In genomic region chr17:37691807-37692206, GRCh38 we compare ENCODE assay signal across 23 cellular contexts. TPM values are rescaled to one million over a fixed set of nuclear protein-coding genes. Genes with fewer than 3 reads are reported as not detected.
"Had no signal": no experiment of that assay in that cellular context is flagged by ENCODE, and none has a peak within 500 bp of the region (broad histone marks: within the 10 kb centered on the region; RNA-seq: fewer than 3 reads in every experiment).

No MANE protein-coding gene starts in this region.

- H3K27ac ChIP-seq: cardiac muscle cell, heart right ventricle, lower lobe of right lung, prostate gland, thoracic aorta had no signal

- ATAC-seq: activated CD4-positive, CD25-positive, alpha-beta regulatory T cell treated with anti-CD3 and anti-CD28 coated beads, Interleukin-2, amount 50 U/mL, for 24 hours; activated naive CD4-positive, alpha-beta T cell treated with anti-CD3 and anti-CD28 coated beads, Interleukin-2, amount 50 U/mL, for 72 hours; activated T-helper 17 cell treated with anti-CD3 and anti-CD28 coated beads, Interleukin-2, amount 50 U/mL, for 72 hours; heart right ventricle; left lobe of liver; lower lobe of right lung; naive thymus-derived CD4-positive, alpha-beta T cell; T-helper 17 cell had no signal

- H3K9me3 ChIP-seq: lower lobe of right lung, prostate gland, thoracic aorta had no signal

- H3K36me3 ChIP-seq: cardiac muscle cell, heart right ventricle, prostate gland, thoracic aorta had no signal

- H3K4me1 ChIP-seq: heart right ventricle, lower lobe of right lung, prostate gland had no signal

- DNase-seq: activated CD4-positive, alpha-beta T cell treated with anti-CD3 and anti-CD28 coated beads, Interleukin-2, amount 10 ng/mL, durations not matched to agents 7 days and 5 days; activated CD8-positive, alpha-beta memory T cell treated with anti-CD3 and anti-CD28 coated beads, Interleukin-2, amount 50 U/mL, for 4 hours; activated T-cell treated with anti-CD3 and anti-CD28 coated beads, Interleukin-2, amount 50 U/mL, for 24 hours; amniotic stem cell; cortex of kidney; endodermal cell; heart right ventricle; kidney; lower lobe of right lung; naive thymus-derived CD4-positive, alpha-beta T cell; stimulated activated CD4-positive, alpha-beta T cell treated with anti-CD3 and anti-CD28 coated beads, Interleukin-4, amount 100 ng/mL, for 24 hours; stimulated activated naive CD4-positive, alpha-beta T cell treated with Interleukin-2 at 50 U/mL for 16 hours; SW 1271; T-helper 17 cell had no signal

- H3K4me3 ChIP-seq: cardiac muscle cell, heart right ventricle, lower lobe of right lung, prostate gland, thoracic aorta had no signal

- H3K27me3 ChIP-seq: cardiac muscle cell had no signal

RNA-seq across cellular contexts. Expression of gene HNF1B, which starts 53.1 kb away (rescaled TPM):
- total RNA-seq: cardiac muscle cell, cerebellum, fibroblast of villous mesenchyme, heart right ventricle, T-helper 17 cell, thoracic aorta had no signal
- polyA plus RNA-seq: cardiac muscle cell; heart right ventricle; naive thymus-derived CD4-positive, alpha-beta T cell had no signal
